2 cellular contexts compared by ENCODE assay signal in genomic region chr10:24446739-24447138, GRCh38.
A peak's percentile ranks its signal among the peaks of the same experiment; 100 is the strongest.
TF ChIP-seq lines count a peak whose summit lies in the region.

No MANE protein-coding gene starts in this region.

TF ChIP-seq in IMR-90, 13 proteins besides CTCF, POLR2A, EP300 and RAD21:
- TF ChIP-seq MAZ (IDR thresholded peaks at IDR 0.05; ENCODE audit: borderline replicate concordance, low read depth, low read length), result no peak
- TF ChIP-seq MAFK (IDR thresholded peaks at IDR 0.05; ENCODE audit: low read depth, low read length), result no peak
- no peak for TF ChIP-seq CHD1 (IDR thresholded peaks at IDR 0.05; ENCODE audit: low read depth, low read length)
- TF ChIP-seq ELK1 (IDR thresholded peaks at IDR 0.05; ENCODE audit: borderline replicate concordance, low read depth, low read length), result no peak
- TF ChIP-seq RFX5 (IDR thresholded peaks at IDR 0.05; ENCODE audit: low read depth, low read length), result no peak
- TF ChIP-seq NFE2L2 (IDR thresholded peaks at IDR 0.05; ENCODE audit: low read depth, low read length), result no peak; the same call in 1 of the 2 replicates
- peak; percentile 43; the same call in 1 of the 2 replicates for TF ChIP-seq MXI1 (IDR thresholded peaks at IDR 0.05; ENCODE audit: borderline replicate concordance, low read depth, low read length)
- TF ChIP-seq FOS (IDR thresholded peaks at IDR 0.05; ENCODE audit: low read depth, low read length), result peak; percentile 100
- TF ChIP-seq USF2 (IDR thresholded peaks at IDR 0.05; ENCODE audit: low read depth, low read length), result peak; percentile 76
- no peak for TF ChIP-seq SMC3 (IDR thresholded peaks at IDR 0.05; ENCODE audit: low read depth, low read length)
- peak; percentile 60 for TF ChIP-seq RCOR1 (IDR thresholded peaks at IDR 0.05; ENCODE audit: insufficient replicate concordance, low read length)
- peak; percentile 79 for TF ChIP-seq BHLHE40 (IDR thresholded peaks at IDR 0.05; ENCODE audit: low read depth, low read length)
- TF ChIP-seq CEBPB (IDR thresholded peaks at IDR 0.05; ENCODE audit: low read depth, low read length), result peak; percentile 60; the same call in 1 of the 2 replicates

TF ChIP-seq in GM12878, 131 proteins besides CTCF, POLR2A, EP300 and RAD21:
- TF ChIP-seq RB1 (IDR thresholded peaks at IDR 0.05; ENCODE audit: borderline replicate concordance), result no peak
- TF ChIP-seq IKZF2 (IDR thresholded peaks at IDR 0.05), result 0 out of 4 replicates have a peak, but pooled peaks of 1 of the 2 experiments have one; percentile 22
- no peak for TF ChIP-seq REST (IDR thresholded peaks at IDR 0.05; ENCODE audit: low read depth, low read length)
- TF ChIP-seq ZNF622 (IDR thresholded peaks at IDR 0.05), result no peak
- no peak for TF ChIP-seq CEBPB (IDR thresholded peaks at IDR 0.05; ENCODE audit: borderline replicate concordance in 1 of 2, low read depth in 2 of 2, low read length in 2 of 2)
- no peak for TF ChIP-seq SMAD5 (IDR thresholded peaks at IDR 0.05; ENCODE audit: low read depth)
